Comparison of ENCODE assay signal across 1 cellular context in genomic region chr16:2459647-2460390, GRCh38.
TF ChIP-seq lines count a peak whose summit lies in the region.

TEDC2 (plus strand) TSS chr16:2460109; CDS start chr16:2460145, 36 bp downstream.

TF ChIP-seq in H1, 55 proteins besides CTCF, POLR2A, EP300 and RAD21 (continued from another document):
- TF ChIP-seq E2F6 (IDR thresholded peaks at IDR 0.05), result peak; percentile 96
- TF ChIP-seq JUND (IDR thresholded peaks at IDR 0.05; ENCODE audit: low read length), result no peak
- no peak for TF ChIP-seq EGR1 (IDR thresholded peaks at IDR 0.05; ENCODE audit: borderline replicate concordance, low read depth, low read length)
- no peak for TF ChIP-seq SRF (IDR thresholded peaks at IDR 0.05; ENCODE audit: low read depth, low read length)
- TF ChIP-seq SP1 (IDR thresholded peaks at IDR 0.05; ENCODE audit: low read depth, low read length), result peak; percentile 51; the same call in 1 of the 2 replicates
- TF ChIP-seq TAF1 (IDR thresholded peaks at IDR 0.05; ENCODE audit: low read depth, low read length), result no peak
- TF ChIP-seq MAX (IDR thresholded peaks at IDR 0.05), result peak; percentile 75; the same call in 1 of the 2 replicates
- no peak for TF ChIP-seq SUZ12 (IDR thresholded peaks at IDR 0.05; ENCODE audit: low read length)
- peak; percentile 51 to 56; a peak in 1 of 4 replicates for TF ChIP-seq HDAC2 (IDR thresholded peaks at IDR 0.05; ENCODE audit: borderline replicate concordance in 1 of 2, low read depth in 2 of 2, low read length in 2 of 2)
- peak; percentile 75; the same call in 1 of the 2 replicates for TF ChIP-seq SP4 (IDR thresholded peaks at IDR 0.05; ENCODE audit: low read length)
- TF ChIP-seq SIN3A (conservative IDR thresholded peaks at IDR 0.05 in 1 of 2, IDR thresholded peaks at IDR 0.05 in 1 of 2; ENCODE audit: low read depth in 1 of 2, low read length in 2 of 2), result peak; percentile 46 to 81; a peak in 1 of 4 replicates
- TF ChIP-seq KDM5A (IDR thresholded peaks at IDR 0.05; ENCODE audit: low read length), result no peak
- TF ChIP-seq SP2 (IDR thresholded peaks at IDR 0.05; ENCODE audit: low read length), result no peak
- no peak; the same call in 1 of the 2 replicates for TF ChIP-seq TBP (IDR thresholded peaks at IDR 0.05; ENCODE audit: low read depth, low read length)
- TF ChIP-seq NRF1 (IDR thresholded peaks at IDR 0.05; ENCODE audit: low read depth, low read length), result peak; percentile 53
- TF ChIP-seq RXRA (IDR thresholded peaks at IDR 0.05; ENCODE audit: insufficient read depth, low read depth, low read length), result no peak
- TF ChIP-seq TAF7 (optimal IDR thresholded peaks at IDR 0.05; ENCODE audit: borderline replicate concordance, low read depth, low read length), result peak; percentile 31
